ENCODE assay signal across 1 cellular context in the genomic region with DNA sequence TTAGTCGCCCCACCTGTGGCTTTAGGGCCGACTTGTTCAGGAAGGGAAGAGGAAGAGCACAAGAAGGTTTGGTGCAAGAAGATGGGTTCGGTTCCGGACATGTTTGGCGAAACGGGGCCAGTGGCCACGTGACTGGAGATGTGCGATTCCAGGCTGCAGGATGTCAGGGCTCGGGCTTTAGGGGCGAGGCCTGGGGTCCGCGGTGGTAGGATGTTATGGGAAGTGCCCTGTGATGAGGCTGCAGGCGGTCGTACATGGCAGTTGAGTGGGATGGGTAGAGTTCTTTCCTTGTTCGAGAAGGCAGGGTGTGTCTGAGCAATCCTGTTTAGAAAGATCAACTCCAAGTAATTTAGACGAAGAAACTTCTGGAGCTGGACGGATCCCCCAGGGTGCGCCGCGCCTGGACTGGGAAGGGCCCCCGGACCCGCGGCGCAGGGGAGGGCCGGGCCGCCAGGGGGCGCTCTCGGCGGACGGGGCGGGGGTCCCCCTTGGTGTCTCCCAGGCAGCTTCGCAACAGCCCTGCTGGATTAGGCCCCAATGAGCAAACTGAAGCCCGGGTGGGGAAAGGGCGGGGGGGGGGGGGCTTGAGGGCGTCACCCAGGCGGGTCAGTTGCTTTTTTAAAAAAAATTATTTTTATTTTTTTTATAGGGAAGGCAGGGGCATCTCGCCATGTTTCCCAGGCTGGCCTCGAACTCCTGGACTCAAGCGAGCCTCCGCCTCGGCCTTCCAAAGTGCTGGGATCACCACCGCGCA.
TF ChIP-seq lines count a peak whose summit lies in the region.

No MANE protein-coding gene starts in this region.

TF ChIP-seq in HCT116, 20 proteins besides CTCF, POLR2A, EP300 and RAD21 (continued from another document):
- TF ChIP-seq ATF3 (IDR thresholded peaks at IDR 0.05) (no peak), FOSL1 (IDR thresholded peaks at IDR 0.05; ENCODE audit: low read depth) (no peak), JUND (IDR thresholded peaks at IDR 0.05) (no peak), ZNF274 (IDR thresholded peaks at IDR 0.05; ENCODE audit: low read depth, low read length) (no peak), CBX3 (IDR thresholded peaks at IDR 0.05; ENCODE audit: low read depth) (no peak)
